ENCODE assay signal across 12 cellular contexts in genomic region chr2:37119182-37119581, GRCh38.
"Had no signal": no experiment of that assay in that cellular context is flagged by ENCODE, and none has a peak within 500 bp of the region (broad histone marks: within the 10 kb centered on the region; RNA-seq: fewer than 3 reads in every experiment).

No MANE protein-coding gene starts in this region.

- FAIRE-seq: kidney had no signal

- H3K4me1 ChIP-seq: left ventricle myocardium inferior, tibial nerve, vagina had no signal

- H3K27me3 ChIP-seq: ovary, tibial nerve, vagina had no signal

- H3K27ac ChIP-seq: left ventricle myocardium inferior, ovary, tibial nerve, vagina had no signal

- H3K36me3 ChIP-seq: ovary had no signal

- ATAC-seq: activated naive CD4-positive, alpha-beta T cell treated with anti-CD3 and anti-CD28 coated beads, Interleukin-2, amount 50 U/mL, for 72 hours had no signal

- H3K4me3 ChIP-seq: left ventricle myocardium inferior, ovary, tibial nerve, vagina had no signal

- DNase-seq: activated CD4-positive, alpha-beta T cell treated with anti-CD3 and anti-CD28 coated beads for 4 hours; activated CD8-positive, alpha-beta memory T cell treated with anti-CD3 and anti-CD28 coated beads for 24 hours; cerebellar nuclear complex; kidney; left ventricle myocardium inferior; mesenchymal stem cell; nephron progenitor cell; ovary; stimulated activated CD4-positive, alpha-beta T cell treated with anti-CD3 and anti-CD28 coated beads, Interleukin-4, amount 100 ng/mL, for 4 hours had no signal

- H3K9me3 ChIP-seq: left ventricle myocardium inferior, ovary, tibial nerve, vagina had no signal
